8 cellular contexts compared by ENCODE assay signal in genomic region chr19:19191920-19192882, GRCh38. TPM values are rescaled to one million over a fixed set of nuclear protein-coding genes. Genes with fewer than 3 reads are reported as not detected.
DNase-seq lines count a peak whose midpoint lies in the region; ATAC-seq and TF ChIP-seq lines count a peak whose summit lies in the region.

TSS of gene BORCS8 (minus strand) at chr19:19192152. CDS start at chr19:19192117, 35 bp downstream.
A gene with protein sequence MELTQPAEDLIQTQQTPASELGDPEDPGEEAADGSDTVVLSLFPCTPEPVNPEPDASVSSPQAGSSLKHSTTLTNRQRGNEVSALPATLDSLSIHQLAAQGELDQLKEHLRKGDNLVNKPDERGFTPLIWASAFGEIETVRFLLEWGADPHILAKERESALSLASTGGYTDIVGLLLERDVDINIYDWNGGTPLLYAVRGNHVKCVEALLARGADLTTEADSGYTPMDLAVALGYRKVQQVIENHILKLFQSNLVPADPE (plus strand): TSS chr19:19192258. CDS start chr19:19193947, 1,689 bp downstream.

- H3K9ac ChIP-seq in colonic mucosa (ENCODE audit: low read depth in 2 of 2, low read length in 2 of 2): peak within 1 kb of the TSS; percentile 97

- H3K9me3 Mint-ChIP-seq in activated CD4-positive, alpha-beta T cell treated with anti-CD3 and anti-CD28 coated beads, Interleukin-2, amount 10 ng/mL, durations not matched to agents 24 days and 14 days: no peaks in the 10 kb centered on the region

- intact Hi-C loops in activated CD4-positive, alpha-beta T cell treated with anti-CD3 and anti-CD28 coated beads, Interleukin-2, amount 10 ng/mL, durations not matched to agents 24 days and 14 days (cut with micrococcal nuclease): loop anchor here (1.0 to 5.0 kb wide), 5 partner anchors 11 to 273 kb away; partner anchors contain the start of genes ARMC6, COPE, DDX49 and GATAD2A
- intact Hi-C loops in colonic mucosa (cut with DNase I): no loop called here

- H3K27me3 Mint-ChIP-seq in activated CD4-positive, alpha-beta T cell treated with anti-CD3 and anti-CD28 coated beads, Interleukin-2, amount 10 ng/mL, durations not matched to agents 24 days and 14 days: no peaks in the 10 kb centered on the region

- no peaks in the 10 kb centered on the region for H3K9me3 ChIP-seq in colonic mucosa

- TF ChIP-seq CTCF in BJ (IDR thresholded peaks at IDR 0.05; ENCODE audit: insufficient read depth, low read depth, low read length) (no peak), colonic mucosa (IDR thresholded peaks at IDR 0.05) (no peak)

- H3K27ac Mint-ChIP-seq in activated CD4-positive, alpha-beta T cell treated with anti-CD3 and anti-CD28 coated beads, Interleukin-2, amount 10 ng/mL, durations not matched to agents 24 days and 14 days: peak within 1 kb of the TSS; percentile 98

- peaks cover 26% of the 10 kb centered on the region for H3K36me3 Mint-ChIP-seq in activated CD4-positive, alpha-beta T cell treated with anti-CD3 and anti-CD28 coated beads, Interleukin-2, amount 10 ng/mL, durations not matched to agents 24 days and 14 days (ENCODE audit: low read depth)

- peaks cover 32% of the 10 kb centered on the region for H3K4me1 Mint-ChIP-seq in activated CD4-positive, alpha-beta T cell treated with anti-CD3 and anti-CD28 coated beads, Interleukin-2, amount 10 ng/mL, durations not matched to agents 24 days and 14 days

- H3K27ac ChIP-seq in colonic mucosa: peak within 1 kb of the TSS; percentile 100

- H3K4me1 ChIP-seq in colonic mucosa: peaks cover 18% of the 10 kb centered on the region

- CTCF ChIA-PET in BJ (lab: Yijun Ruan, JAX): interaction anchor here (0.9 to 1.5 kb wide), 3 partner anchors 10 to 45 kb away, joined by 3 to 7 read pairs (median 5); partner anchors contain the start of gene NR2C2AP

- peak; percentile 96 for DNase-seq in BJ (ENCODE audit: low read depth)
- DNase-seq in NCI-H526 treated with DMSO at 0.1 percent for 48 hours (lab: John Stamatoyannopoulos, UW): peak; percentile 91
- DNase-seq in activated CD4-positive, alpha-beta T cell treated with anti-CD3 and anti-CD28 coated beads, Interleukin-2, amount 10 ng/mL, durations not matched to agents 24 days and 14 days: peak; percentile 100
- peak; percentile 99 for DNase-seq in colonic mucosa
- peak; percentile 99 for DNase-seq in kidney tubule cell (ENCODE audit: low spot score)
- DNase-seq in stimulated activated CD4-positive, alpha-beta T cell treated with anti-CD3 and anti-CD28 coated beads, Interleukin-1b, Interleukin-23, amount 100 ng/mL, for 24 hours (ENCODE audit: low read depth in 4 of 4, low spot score in 1 of 4): peak; percentile 95 to 98 (median 98)

- H3K4me3 ChIP-seq in BJ (ENCODE audit: low read depth, low read length) (peak within 1 kb of the TSS; percentile 100), colonic mucosa (peak within 1 kb of the TSS; percentile 97)

- POLR2A ChIA-PET in BJ (lab: Charles Lee): no interaction called here

- H3K4me3 Mint-ChIP-seq in activated CD4-positive, alpha-beta T cell treated with anti-CD3 and anti-CD28 coated beads, Interleukin-2, amount 10 ng/mL, durations not matched to agents 24 days and 14 days: peak within 1 kb of the TSS; percentile 99

- peak; percentile 89 for ATAC-seq in GM19324 (IDR thresholded peaks at IDR 0.05; ENCODE audit: low FRiP score, unreplicated experiment)
- ATAC-seq in HG03469 (IDR thresholded peaks at IDR 0.05; ENCODE audit: unreplicated experiment): peak; percentile 64

- H3K36me3 ChIP-seq in BJ (ENCODE audit: control insufficient read depth, insufficient read depth, low read length): peaks cover 6% of the 10 kb centered on the region
- no peaks in the 10 kb centered on the region for H3K36me3 ChIP-seq in colonic mucosa

- no peaks in the 10 kb centered on the region for H3K27me3 ChIP-seq in BJ (ENCODE audit: control insufficient read depth, insufficient read depth, low read length)
- no peaks in the 10 kb centered on the region for H3K27me3 ChIP-seq in colonic mucosa

RNA-seq across cellular contexts. Expression of gene BORCS8, which starts in this region (rescaled TPM):
- 23.2 and 27.5 TPM in 2 replicates for polyA plus RNA-seq in BJ (2011; rRNA removed)
- polyA minus RNA-seq in BJ (2011; rRNA and poly(A)+ RNA removed): 11.8 and 16.5 TPM in 2 replicates
- 34.8 and 38.9 TPM in 2 replicates for total RNA-seq in activated CD4-positive, alpha-beta T cell treated with anti-CD3 and anti-CD28 coated beads, Interleukin-2, amount 10 ng/mL, durations not matched to agents 24 days and 14 days
- 10 to 100 TPM; 27.8 to 27.9 TPM for total RNA-seq in colonic mucosa

RNA-seq across cellular contexts. Expression of the second gene that starts in this region (rescaled TPM):
- 61.6 and 72.5 TPM in 2 replicates for polyA plus RNA-seq in BJ (2011; rRNA removed)
- polyA minus RNA-seq in BJ (2011; rRNA and poly(A)+ RNA removed): 54.2 and 84.5 TPM in 2 replicates
- total RNA-seq in activated CD4-positive, alpha-beta T cell treated with anti-CD3 and anti-CD28 coated beads, Interleukin-2, amount 10 ng/mL, durations not matched to agents 24 days and 14 days: 111 and 113 TPM in 2 replicates
- total RNA-seq in colonic mucosa: 10 to 100 TPM; 57.4 to 70.0 TPM

Comparison
In these comparisons a context has a peak if more than half of its experiments do, and no peak if none do; other contexts are left out.
1. Peak in every context shown above with its lines: DNase-seq, ATAC-seq, H3K4me3 ChIP-seq and H3K27ac ChIP-seq.